ENCODE assay signal across 22 cellular contexts in genomic region chr10:44462338-44462914, GRCh38.
"Had no signal": no experiment of that assay in that cellular context is flagged by ENCODE, and none has a peak within 500 bp of the region (broad histone marks: within the 10 kb centered on the region; RNA-seq: fewer than 3 reads in every experiment).

No MANE protein-coding gene starts in this region.

- H3K4me3 ChIP-seq: body of pancreas, lower lobe of right lung, tibial artery had no signal

- H3K27me3 ChIP-seq: body of pancreas, tibial artery had no signal

- ATAC-seq: activated CD4-positive, alpha-beta T cell treated with anti-CD3 and anti-CD28 coated beads for 36 hours; activated CD8-positive, alpha-beta memory T cell treated with anti-CD3 and anti-CD28 coated beads, Interleukin-2, amount 10 ng/mL, durations not matched to agents 7 days and 5 days; body of pancreas; effector memory CD8-positive, alpha-beta T cell; left colon; lower lobe of right lung; natural killer cell treated with Interleukin-12 subunit alpha and Interleukin-12 subunit beta and Interleukin-15 and Interleukin-18, amount 100 ng/mL, for 72 hours; stimulated activated naive CD8-positive, alpha-beta T cell treated with anti-CD3 and anti-CD28 coated beads, Interleukin-15, Interleukin-2, amounts not matched to agents 100 U/mL and 50 U/mL, for 24 hours; WTC11 had no signal

- H3K36me3 ChIP-seq: lower lobe of right lung, neutrophil, tibial artery had no signal

- DNase-seq: activated CD4-positive, alpha-beta memory T cell treated with anti-CD3 and anti-CD28 coated beads, Interleukin-2, amount 10 ng/mL, durations not matched to agents 7 days and 5 days; activated CD4-positive, alpha-beta T cell treated with anti-CD3 and anti-CD28 coated beads for 36 hours; activated CD8-positive, alpha-beta memory T cell treated with anti-CD3 and anti-CD28 coated beads, Interleukin-2, amount 10 ng/mL, durations not matched to agents 7 days and 5 days; activated naive CD8-positive, alpha-beta T cell treated with anti-CD3 and anti-CD28 coated beads for 36 hours; amygdala; body of pancreas; effector memory CD8-positive, alpha-beta T cell; foreskin melanocyte; glutamatergic neuron; hippocampal formation; left colon; lower lobe of right lung; stimulated activated CD4-positive, alpha-beta T cell treated with anti-CD3 and anti-CD28 coated beads, Interleukin-12 subunit alpha, Interleukin-12 subunit beta, amount 100 ng/mL, for 4 hours; stimulated activated CD4-positive, alpha-beta T cell treated with anti-CD3 and anti-CD28 coated beads, Interleukin-1b, Interleukin-23, amount 100 ng/mL, for 48 hours; stimulated activated naive CD8-positive, alpha-beta T cell treated with anti-CD3 and anti-CD28 coated beads, Interleukin-15, Interleukin-2, amounts not matched to agents 100 U/mL and 50 U/mL, for 24 hours; substantia nigra; tibial artery had no signal

- H3K9me3 ChIP-seq: body of pancreas, lower lobe of right lung, neutrophil, tibial artery had no signal

- FAIRE-seq: islet of Langerhans, TTC549 had no signal
